Comparison of ENCODE assay signal across 9 cellular contexts in genomic region chrX:119638725-119639471, GRCh38. TPM values are rescaled to one million over a fixed set of nuclear protein-coding genes. Genes with fewer than 3 reads are reported as not detected.
DNase-seq lines count a peak whose midpoint lies in the region; ATAC-seq, FAIRE-seq and TF ChIP-seq lines count a peak whose summit lies in the region.
"Had no signal": no experiment of that assay in that cellular context is flagged by ENCODE, and none has a peak within 500 bp of the region (broad histone marks: within the 10 kb centered on the region; RNA-seq: fewer than 3 reads in every experiment).

No MANE protein-coding gene starts in this region.

- no peak for TF ChIP-seq CTCF in vagina (IDR thresholded peaks at IDR 0.05)

- H3K27me3 Mint-ChIP-seq in effector memory CD8-positive, alpha-beta T cell: no peaks in the 10 kb centered on the region

- H4K5ac ChIP-seq in mesendoderm (ENCODE audit: low read length): no peak overlapping the region

- H3K9ac ChIP-seq in mesendoderm (ENCODE audit: low read length): no peak overlapping the region

- no peak overlapping the region for H4K8ac ChIP-seq in mesendoderm (ENCODE audit: low read depth, low read length)

- ATAC-seq in GM21528 (IDR thresholded peaks at IDR 0.05; ENCODE audit: low FRiP score, unreplicated experiment): peak; percentile 68
- ATAC-seq in HG03469 (IDR thresholded peaks at IDR 0.05; ENCODE audit: unreplicated experiment): peak; percentile 55
- ATAC-seq in effector memory CD8-positive, alpha-beta T cell (replicated peaks): no peak
- ATAC-seq: gastrocnemius medialis had no signal

- WGBS in mesendoderm (ENCODE audit: extremely low coverage, insufficient coverage, low lambda C conversion rate): no CpG with 5 or more reads among the region's 10 CpGs

- H3K4me2 ChIP-seq in mesendoderm (ENCODE audit: low read length): no peak overlapping the region

- no peak overlapping the region for H3K23ac ChIP-seq in mesendoderm (ENCODE audit: low read length)

- no peaks in the 10 kb centered on the region for H3K79me2 ChIP-seq in mesendoderm (ENCODE audit: control insufficient read depth, insufficient read depth, low read length)

- H2BK5ac ChIP-seq in mesendoderm (ENCODE audit: low read length): no peak overlapping the region

- H3K27me3 ChIP-seq in vagina: no peaks in the 10 kb centered on the region
- no peaks in the 10 kb centered on the region for H3K27me3 ChIP-seq in mesendoderm (ENCODE audit: insufficient read depth, low read length, poor library complexity)
- H3K27me3 ChIP-seq: gastrocnemius medialis had no signal

- no peaks in the 10 kb centered on the region for H3K9me3 ChIP-seq in vagina
- H3K9me3 ChIP-seq: gastrocnemius medialis had no signal

- peaks cover 45% of the 10 kb centered on the region for H3K36me3 Mint-ChIP-seq in effector memory CD8-positive, alpha-beta T cell (ENCODE audit: insufficient read depth)

- no peak overlapping the region for H3K4me3 ChIP-seq in vagina
- no peak overlapping the region for H3K4me3 ChIP-seq in mesendoderm (ENCODE audit: low read length)
- H3K4me3 ChIP-seq: gastrocnemius medialis had no signal

- TF ChIP-seq POLR2A in vagina (IDR thresholded peaks at IDR 0.05): no peak

- intact Hi-C loops in vagina (cut with DNase I): no loop called here

- peak overlapping the region; percentile 59 to 85 for H3K27ac Mint-ChIP-seq in effector memory CD8-positive, alpha-beta T cell

- H3K18ac ChIP-seq in mesendoderm (ENCODE audit: low read length): no peak overlapping the region

- no peaks in the 10 kb centered on the region for H3K4me1 ChIP-seq in vagina
- no peaks in the 10 kb centered on the region for H3K4me1 ChIP-seq in mesendoderm (ENCODE audit: control insufficient read depth, low read depth, low read length)
- H3K4me1 ChIP-seq: gastrocnemius medialis had no signal

- peak; percentile 95 for FAIRE-seq in GM18507 (lab: Jason Lieb, UNC)

- no peak overlapping the region for H3K4ac ChIP-seq in mesendoderm (ENCODE audit: low read depth, low read length)

- no peak overlapping the region for H3K27ac ChIP-seq in vagina
- H3K27ac ChIP-seq in mesendoderm (ENCODE audit: low read depth, low read length): no peak overlapping the region
- H3K27ac ChIP-seq: gastrocnemius medialis had no signal

- no peak overlapping the region for H2BK15ac ChIP-seq in mesendoderm (replicated peaks; ENCODE audit: low read depth)

- H3K79me1 ChIP-seq in mesendoderm (ENCODE audit: low read length): no peaks in the 10 kb centered on the region

- H3K9me3 Mint-ChIP-seq in effector memory CD8-positive, alpha-beta T cell: no peaks in the 10 kb centered on the region

- H3K36me3 ChIP-seq in vagina: no peaks in the 10 kb centered on the region
- no peaks in the 10 kb centered on the region for H3K36me3 ChIP-seq in mesendoderm (ENCODE audit: control insufficient read depth, insufficient read depth, low read length)
- H3K36me3 ChIP-seq: gastrocnemius medialis had no signal

- no peak overlapping the region for H3K4me3 Mint-ChIP-seq in effector memory CD8-positive, alpha-beta T cell

- H2AK5ac ChIP-seq in mesendoderm (ENCODE audit: low read length): no peak overlapping the region

- H3K56ac ChIP-seq in mesendoderm (ENCODE audit: low read length): no peak overlapping the region

- no peak for DNase-seq in GM18507 (ENCODE audit: extremely low spot score, insufficient read length, low read depth)
- DNase-seq in effector memory CD8-positive, alpha-beta T cell: no peak
- DNase-seq in vagina (ENCODE audit: extremely low spot score in 2 of 2): no peak
- DNase-seq in NCI-H2029 (lab: John Stamatoyannopoulos, UW): no peak
- no peak for DNase-seq in COR-L47 (lab: John Stamatoyannopoulos, UW)
- DNase-seq in mesendoderm: no peak
- DNase-seq: gastrocnemius medialis had no signal

- H3K4me1 Mint-ChIP-seq in effector memory CD8-positive, alpha-beta T cell (ENCODE audit: low read depth in 2 of 2): peaks cover 9 to 21% of the 10 kb centered on the region in 2 donors

- no peak overlapping the region for H2BK120ac ChIP-seq in mesendoderm (ENCODE audit: low read depth, low read length)

RNA-seq across cellular contexts. Expression of gene NKRF, which starts 32.7 kb away (rescaled TPM):
- 9.8 TPM for total RNA-seq in vagina
- polyA plus RNA-seq in mesendoderm (2013, experiment 1 of 2): 12.3 TPM
- polyA plus RNA-seq in mesendoderm (2013, experiment 2 of 2): 12.2 TPM

RNA-seq across cellular contexts. Expression of gene SEPTIN6, which starts 54.1 kb away (rescaled TPM):
- 25.8 TPM for total RNA-seq in vagina
- polyA plus RNA-seq in mesendoderm (2013, experiment 1 of 2): 19.8 TPM
- 20.8 TPM for polyA plus RNA-seq in mesendoderm (2013, experiment 2 of 2)
